ENCODE assay signal across 32 cellular contexts in the genomic region with DNA sequence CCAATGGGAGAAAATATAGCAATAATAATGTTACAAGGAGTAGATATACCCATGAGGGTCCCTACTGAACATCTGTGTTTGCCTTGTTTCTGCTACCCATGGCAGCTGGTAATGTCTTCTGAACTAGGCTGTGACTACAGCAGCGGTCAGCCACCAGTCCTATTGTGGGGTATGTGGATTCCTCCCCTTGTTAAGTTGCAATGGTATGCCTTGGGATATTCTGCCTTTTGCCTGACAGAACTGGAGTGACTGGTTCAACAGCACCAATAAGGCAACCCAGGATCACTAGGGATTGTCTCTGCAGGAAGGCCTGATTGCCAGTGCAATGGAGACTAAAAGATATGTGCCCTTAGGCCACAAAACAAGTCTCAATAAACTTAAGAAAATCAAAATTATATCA.
"Had no signal": no experiment of that assay in that cellular context is flagged by ENCODE, and none has a peak within 500 bp of the region (broad histone marks: within the 10 kb centered on the region; RNA-seq: fewer than 3 reads in every experiment).

No MANE protein-coding gene starts in this region.

- H3K27me3 ChIP-seq: adrenal gland, body of pancreas, brain microvascular endothelial cell had no signal

- H3K9me3 ChIP-seq: adrenal gland, body of pancreas had no signal

- ATAC-seq: activated CD8-positive, alpha-beta T cell treated with anti-CD3 and anti-CD28 coated beads for 36 hours; activated naive CD4-positive, alpha-beta T cell treated with anti-CD3 and anti-CD28 coated beads, Interleukin-2, amount 50 U/mL, for 72 hours; activated T-cell treated with anti-CD3 and anti-CD28 coated beads, Interleukin-2, amount 50 U/mL, for 4 hours; activated T-cell treated with anti-CD3 and anti-CD28 coated beads, Interleukin-2, amount 50 U/mL, for 72 hours; activated T-helper 17 cell treated with anti-CD3 and anti-CD28 coated beads, Interleukin-2, amount 50 U/mL, for 72 hours; body of pancreas had no signal

- DNase-seq: activated B cell treated with CpG ODN at 0.5 μM for 24 hours; activated CD4-positive, alpha-beta memory T cell treated with anti-CD3 and anti-CD28 coated beads for 36 hours; activated CD4-positive, alpha-beta T cell treated with anti-CD3 and anti-CD28 coated beads for 48 hours; activated CD4-positive, alpha-beta T cell treated with anti-CD3 and anti-CD28 coated beads, Interleukin-2, amount 50 U/mL, for 1 hour; activated CD4-positive, alpha-beta T cell treated with anti-CD3 and anti-CD28 coated beads, Interleukin-2, amount 50 U/mL, for 4 hours; activated CD4-positive, CD25-positive, alpha-beta regulatory T cell treated with anti-CD3 and anti-CD28 coated beads, Interleukin-2, amount 50 U/mL, for 72 hours; activated CD8-positive, alpha-beta memory T cell treated with anti-CD3 and anti-CD28 coated beads, Interleukin-2, amount 50 U/mL, for 4 hours; activated CD8-positive, alpha-beta T cell treated with anti-CD3 and anti-CD28 coated beads for 36 hours; activated effector memory CD4-positive, alpha-beta T cell treated with anti-CD3 and anti-CD28 coated beads, Interleukin-2, amount 50 U/mL, for 16 hours; activated gamma-delta T cell treated with Interleukin-2 at 50 U/mL for 16 hours; activated naive CD4-positive, alpha-beta T cell; activated naive CD4-positive, alpha-beta T cell treated with anti-CD3 and anti-CD28 coated beads for 36 hours; activated naive CD4-positive, alpha-beta T cell treated with anti-CD3 and anti-CD28 coated beads, Interleukin-2, amount 50 U/mL, for 16 hours; activated naive CD8-positive, alpha-beta T cell treated with anti-CD3 and anti-CD28 coated beads for 36 hours; activated T-cell treated with anti-CD3 and anti-CD28 coated beads for 4 hours; activated T-cell treated with anti-CD3 and anti-CD28 coated beads, Interleukin-2, amount 50 U/mL, for 1 hour; activated T-cell treated with anti-CD3 and anti-CD28 coated beads, Interleukin-2, amount 50 U/mL, for 4 hours; activated T-cell treated with anti-CD3 and anti-CD28 coated beads, Interleukin-2, amount 50 U/mL, for 72 hours; adrenal gland; amniotic stem cell; aorta; body of pancreas; brain microvascular endothelial cell; caudate nucleus; cerebellar nuclear complex; T-helper 1 cell; T-helper 2 cell; T-helper 9 cell had no signal

- H3K4me3 ChIP-seq: adrenal gland, body of pancreas, cardiac muscle cell had no signal

- H3K27ac ChIP-seq: adrenal gland, body of pancreas, brain microvascular endothelial cell, cardiac muscle cell, VCaP had no signal

- H3K36me3 ChIP-seq: adrenal gland, brain microvascular endothelial cell, cardiac muscle cell had no signal

- H3K4me1 ChIP-seq: adrenal gland had no signal
